Comparison of ENCODE assay signal across 19 cellular contexts in the genomic region with DNA sequence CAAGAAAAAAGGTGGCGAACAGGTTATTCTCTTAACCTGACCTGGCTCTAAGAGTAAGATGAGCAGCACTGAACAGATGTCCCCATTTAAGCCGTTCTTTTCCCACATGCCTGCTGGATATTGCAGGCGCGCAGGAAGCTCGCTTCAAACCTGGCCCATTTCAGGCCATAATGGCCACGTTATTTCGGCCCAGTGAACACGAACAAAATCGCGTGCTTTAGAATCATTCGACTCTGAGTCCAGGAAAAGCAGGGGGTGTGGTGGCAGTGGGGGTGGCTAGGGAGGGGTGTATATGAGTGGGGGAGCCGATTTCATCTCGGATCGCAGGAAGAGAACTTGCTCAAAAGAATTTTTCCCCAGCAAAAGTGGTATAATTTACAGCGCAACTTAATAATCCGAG. TPM values are rescaled to one million over a fixed set of nuclear protein-coding genes. Genes with fewer than 3 reads are reported as not detected.
DNase-seq lines count a peak whose midpoint lies in the region; ATAC-seq and TF ChIP-seq lines count a peak whose summit lies in the region.
"Had no signal": no experiment of that assay in that cellular context is flagged by ENCODE, and none has a peak within 500 bp of the region (broad histone marks: within the 10 kb centered on the region; RNA-seq: fewer than 3 reads in every experiment).

No MANE protein-coding gene starts in this region.

- H3K9me3 Mint-ChIP-seq in IgD-negative memory B cell: peaks cover 0 to 5% (median 3%) of the 10 kb centered on the region in 3 donors

- TF ChIP-seq POLR2A in adrenal gland (IDR thresholded peaks at IDR 0.05): no peak
- TF ChIP-seq POLR2A in lower leg skin (IDR thresholded peaks at IDR 0.05): no peak

- no peak overlapping the region for H4K8ac ChIP-seq in mesendoderm (ENCODE audit: low read depth, low read length)

- TF ChIP-seq CTCF in adrenal gland (IDR thresholded peaks at IDR 0.05) (no peak), lower leg skin (IDR thresholded peaks at IDR 0.05) (no peak)

- H3K4me1 Mint-ChIP-seq in IgD-negative memory B cell: peaks cover 4 to 24% (median 11%) of the 10 kb centered on the region in 3 donors

- H3K79me1 ChIP-seq in mesendoderm (ENCODE audit: low read length): no peaks in the 10 kb centered on the region

- intact Hi-C loops in adrenal gland (cut with DNase I) (no loop called here), lower leg skin (cut with DNase I; ENCODE audit: low total_unique reads) (no loop called here)

- H2BK15ac ChIP-seq in mesendoderm (replicated peaks; ENCODE audit: low read depth): no peak overlapping the region

- peaks cover 2% of the 10 kb centered on the region for H3K36me3 Mint-ChIP-seq in IgD-negative memory B cell

- no peak overlapping the region for H3K4ac ChIP-seq in mesendoderm (ENCODE audit: low read depth, low read length)

- peaks cover 32% of the 10 kb centered on the region for H3K27me3 ChIP-seq in mesendoderm (ENCODE audit: insufficient read depth, low read length, poor library complexity)
- H3K27me3 ChIP-seq in adrenal gland: peaks cover 94% of the 10 kb centered on the region

- peak overlapping the region in 2 of 3 donors; percentile 51 to 94 for H3K27ac Mint-ChIP-seq in IgD-negative memory B cell
- H3K27ac Mint-ChIP-seq: activated naive CD4-positive, alpha-beta T cell treated with anti-CD3 and anti-CD28 coated beads for 36 hours had no signal

- no peak overlapping the region for H3K18ac ChIP-seq in mesendoderm (ENCODE audit: low read length)

- H2BK5ac ChIP-seq in mesendoderm (ENCODE audit: low read length): no peak overlapping the region

- no peak for ATAC-seq in GM21619 (IDR thresholded peaks at IDR 0.05; ENCODE audit: unreplicated experiment)
- ATAC-seq: HCT116 had no signal

- peak overlapping the region; percentile 31 for H3K56ac ChIP-seq in mesendoderm (ENCODE audit: low read length)

- WGBS in mesendoderm (ENCODE audit: extremely low coverage, insufficient coverage, low lambda C conversion rate): no CpG with 5 or more reads among the region's 16 CpGs
- WGBS in adrenal gland, 4 donors: 13 to 18% (median 16%) methylated on average over 16 of the region's 16 CpGs
- WGBS in lower leg skin, 2 donors: 36 to 41% methylated on average over 16 of the region's 16 CpGs

- no peak overlapping the region for H4K5ac ChIP-seq in mesendoderm (ENCODE audit: low read length)

- H3K36me3 ChIP-seq in ES-I3 (ENCODE audit: insufficient read depth, low read length) (no peaks in the 10 kb centered on the region), mesendoderm (ENCODE audit: control insufficient read depth, insufficient read depth, low read length) (no peaks in the 10 kb centered on the region), adrenal gland (replicated peaks in 1 of 2) (no peaks in the 10 kb centered on the region)

- H3K4me1 ChIP-seq in ES-I3 (ENCODE audit: insufficient read depth, low read length) (peaks cover 18% of the 10 kb centered on the region; the same call in 1 of the 2 replicates), mesendoderm (ENCODE audit: control insufficient read depth, low read depth, low read length) (peaks cover 6% of the 10 kb centered on the region), adrenal gland (replicated peaks in 1 of 2) (peaks cover 2 to 8% of the 10 kb centered on the region in 2 donors)

- H2BK120ac ChIP-seq in mesendoderm (ENCODE audit: low read depth, low read length): no peak overlapping the region

- H3K4me2 ChIP-seq in mesendoderm (ENCODE audit: low read length): peak overlapping the region; percentile 19

- DNase-seq in astrocyte of the hippocampus (ENCODE audit: low read depth, low spot score): peak; percentile 63
- DNase-seq in mesendoderm: no peak
- no peak for DNase-seq in adrenal gland
- no peak for DNase-seq in lower leg skin (ENCODE audit: low spot score in 2 of 2)
- DNase-seq: activated CD4-positive, alpha-beta T cell treated with anti-CD3 and anti-CD28 coated beads, Interleukin-2, amount 50 U/mL, for 48 hours; activated naive CD4-positive, alpha-beta T cell treated with anti-CD3 and anti-CD28 coated beads for 36 hours; activated T-cell treated with anti-CD3 and anti-CD28 coated beads, Interleukin-2, amount 50 U/mL, for 1 hour; KG1; RPMI8226; stimulated activated CD4-positive, alpha-beta T cell treated with anti-CD3 and anti-CD28 coated beads, Interleukin-2, amount 100 ng/mL, for 48 hours had no signal

- H3K4me3 ChIP-seq in mesendoderm (ENCODE audit: low read length) (no peak overlapping the region), adrenal gland (no peak overlapping the region), lower leg skin (ENCODE audit: low read depth, poor library complexity, severe bottlenecking) (no peak overlapping the region)
- H3K4me3 ChIP-seq: coronary artery, lung, skin epidermis had no signal

- H2AK5ac ChIP-seq in mesendoderm (ENCODE audit: low read length): no peak overlapping the region

- no peak overlapping the region for H3K23ac ChIP-seq in mesendoderm (ENCODE audit: low read length)

- H3K9ac ChIP-seq in ES-I3 (ENCODE audit: low read depth, low read length): peak overlapping the region; percentile 48; the same call in 1 of the 2 replicates
- no peak overlapping the region for H3K9ac ChIP-seq in mesendoderm (ENCODE audit: low read length)

- H3K27me3 Mint-ChIP-seq in IgD-negative memory B cell: peaks cover 70% of the 10 kb centered on the region

- H3K79me2 ChIP-seq in mesendoderm (ENCODE audit: control insufficient read depth, insufficient read depth, low read length): no peaks in the 10 kb centered on the region

- H3K4me3 Mint-ChIP-seq in IgD-negative memory B cell: peak overlapping the region in 3 of 4 donors; percentile 2 to 43 (median 38)
- H3K4me3 Mint-ChIP-seq: activated naive CD4-positive, alpha-beta T cell treated with anti-CD3 and anti-CD28 coated beads for 36 hours had no signal

- H3K27ac ChIP-seq in mesendoderm (ENCODE audit: low read depth, low read length) (no peak overlapping the region), adrenal gland (no peak overlapping the region)
- H3K27ac ChIP-seq: coronary artery, HL-60, skin epidermis had no signal

- H3K9me3 ChIP-seq in ES-I3 (ENCODE audit: control insufficient read depth, insufficient read depth, low read length): no peaks in the 10 kb centered on the region
- H3K9me3 ChIP-seq in adrenal gland (replicated peaks in 1 of 3): no peaks in the 10 kb centered on the region

RNA-seq across cellular contexts. Expression of gene SP8, which starts 6.6 kb away (rescaled TPM):
- polyA plus RNA-seq in IgD-negative memory B cell (not detected), adrenal gland (not detected)
- polyA plus RNA-seq in mesendoderm (2013, experiment 1 of 2): 2.8 TPM
- polyA plus RNA-seq in mesendoderm (2013, experiment 2 of 2): 2.5 TPM
- total RNA-seq in adrenal gland (not detected), lower leg skin (10 to 100 TPM in 1 of 4 donors, 1 to 10 TPM in 3; 3.9 to 27.2 (median 8.1) TPM)
- total RNA-seq: lung had no signal
- polyA plus RNA-seq: esophagus, lung had no signal

Comparison
In these comparisons a context has a peak if more than half of its experiments do, and no peak if none do; other contexts are left out.
1. RNA of gene SP8, which starts 6.6 kb away (total RNA-seq): 3.9 to 27.2 TPM in lower leg skin; not detected in adrenal gland; every median in the first group is over 4 times any median in the second.